ENCODE assay signal across 1 cellular context in the genomic region with DNA sequence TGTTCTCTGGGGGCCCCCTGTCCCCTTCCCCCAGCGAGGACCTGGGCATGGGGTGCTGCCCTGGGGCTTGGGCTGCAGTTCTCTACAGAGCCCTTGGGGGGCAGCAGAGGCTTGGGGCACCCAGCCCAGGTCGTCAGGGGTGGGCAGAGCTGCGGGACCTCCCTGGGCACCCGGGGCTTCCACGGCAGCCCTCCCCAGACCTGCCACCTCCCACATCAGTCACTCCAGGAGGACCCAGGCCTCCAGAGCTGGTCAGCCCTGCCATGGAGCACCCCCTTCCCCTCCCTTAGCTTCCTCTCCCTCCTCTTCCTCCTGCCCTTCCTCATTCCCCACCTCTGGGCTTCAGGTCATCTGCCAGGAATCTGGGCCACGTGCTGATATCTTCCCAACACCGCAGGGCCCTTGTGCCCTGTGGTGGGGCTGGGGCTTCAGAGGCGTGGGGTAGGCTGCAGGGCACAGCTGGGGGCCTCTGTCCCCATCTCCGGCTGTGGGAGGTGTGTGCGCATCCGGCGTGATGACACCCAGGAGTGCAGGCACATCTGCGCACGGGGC.
TF ChIP-seq lines count a peak whose summit lies in the region.

No MANE protein-coding gene starts in this region.

TF ChIP-seq in GM12878, 131 proteins besides CTCF, POLR2A, EP300 and RAD21:
- TF ChIP-seq, protein P1, sequence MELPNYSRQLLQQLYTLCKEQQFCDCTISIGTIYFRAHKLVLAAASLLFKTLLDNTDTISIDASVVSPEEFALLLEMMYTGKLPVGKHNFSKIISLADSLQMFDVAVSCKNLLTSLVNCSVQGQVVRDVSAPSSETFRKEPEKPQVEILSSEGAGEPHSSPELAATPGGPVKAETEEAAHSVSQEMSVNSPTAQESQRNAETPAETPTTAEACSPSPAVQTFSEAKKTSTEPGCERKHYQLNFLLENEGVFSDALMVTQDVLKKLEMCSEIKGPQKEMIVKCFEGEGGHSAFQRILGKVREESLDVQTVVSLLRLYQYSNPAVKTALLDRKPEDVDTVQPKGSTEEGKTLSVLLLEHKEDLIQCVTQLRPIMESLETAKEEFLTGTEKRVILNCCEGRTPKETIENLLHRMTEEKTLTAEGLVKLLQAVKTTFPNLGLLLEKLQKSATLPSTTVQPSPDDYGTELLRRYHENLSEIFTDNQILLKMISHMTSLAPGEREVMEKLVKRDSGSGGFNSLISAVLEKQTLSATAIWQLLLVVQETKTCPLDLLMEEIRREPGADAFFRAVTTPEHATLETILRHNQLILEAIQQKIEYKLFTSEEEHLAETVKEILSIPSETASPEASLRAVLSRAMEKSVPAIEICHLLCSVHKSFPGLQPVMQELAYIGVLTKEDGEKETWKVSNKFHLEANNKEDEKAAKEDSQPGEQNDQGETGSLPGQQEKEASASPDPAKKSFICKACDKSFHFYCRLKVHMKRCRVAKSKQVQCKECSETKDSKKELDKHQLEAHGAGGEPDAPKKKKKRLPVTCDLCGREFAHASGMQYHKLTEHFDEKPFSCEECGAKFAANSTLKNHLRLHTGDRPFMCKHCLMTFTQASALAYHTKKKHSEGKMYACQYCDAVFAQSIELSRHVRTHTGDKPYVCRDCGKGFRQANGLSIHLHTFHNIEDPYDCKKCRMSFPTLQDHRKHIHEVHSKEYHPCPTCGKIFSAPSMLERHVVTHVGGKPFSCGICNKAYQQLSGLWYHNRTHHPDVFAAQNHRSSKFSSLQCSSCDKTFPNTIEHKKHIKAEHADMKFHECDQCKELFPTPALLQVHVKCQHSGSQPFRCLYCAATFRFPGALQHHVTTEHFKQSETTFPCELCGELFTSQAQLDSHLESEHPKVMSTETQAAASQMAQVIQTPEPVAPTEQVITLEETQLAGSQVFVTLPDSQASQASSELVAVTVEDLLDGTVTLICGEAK (IDR thresholded peaks at IDR 0.05; ENCODE audit: borderline replicate concordance): no peak
- TF ChIP-seq YY1 (IDR thresholded peaks at IDR 0.05; ENCODE audit: low read depth, low read length) (peak; percentile 21; the same call in 1 of the 2 replicates), SMC3 (IDR thresholded peaks at IDR 0.05; ENCODE audit: borderline replicate concordance, low read length) (peak; percentile 59), BHLHE40 (IDR thresholded peaks at IDR 0.05; ENCODE audit: borderline replicate concordance in 1 of 2, low read depth in 2 of 2, low read length in 1 of 2) (no peak), GATAD2B (conservative IDR thresholded peaks at IDR 0.05; ENCODE audit: low read depth) (peak; percentile 40; the same call in 1 of the 2 replicates)
TF ChIP-seq in GM12878: peak in this region for 3.
